ENCODE assay signal across 17 cellular contexts in genomic region chr16:71924710-71925109, GRCh38. TPM values are rescaled to one million over a fixed set of nuclear protein-coding genes. Genes with fewer than 3 reads are reported as not detected.
DNase-seq lines count a peak whose midpoint lies in the region; ATAC-seq and TF ChIP-seq lines count a peak whose summit lies in the region.
"Had no signal": no experiment of that assay in that cellular context is flagged by ENCODE, and none has a peak within 500 bp of the region (broad histone marks: within the 10 kb centered on the region; RNA-seq: fewer than 3 reads in every experiment).

No MANE protein-coding gene starts in this region.

- ATAC-seq in activated naive CD8-positive, alpha-beta T cell treated with anti-CD3 and anti-CD28 coated beads, Interleukin-2, amount 50 U/mL, for 24 hours = no peak
- ATAC-seq in left ventricle myocardium superior = peak; percentile 9
- ATAC-seq in Right ventricle myocardium inferior = no peak
- no peak for ATAC-seq in HG02623 (IDR thresholded peaks at IDR 0.05; ENCODE audit: unreplicated experiment)
- ATAC-seq: A549, GM23338 had no signal

- DNase-seq in activated naive CD8-positive, alpha-beta T cell treated with anti-CD3 and anti-CD28 coated beads, Interleukin-2, amount 50 U/mL, for 24 hours = no peak
- DNase-seq in left ventricle myocardium superior = no peak
- DNase-seq in Right ventricle myocardium inferior (ENCODE audit: missing footprints) = no peak
- DNase-seq in endothelial cell (ENCODE audit: low spot score) = no peak
- no peak for DNase-seq in EL
- DNase-seq: AML-193; Caco-2; CD4-positive, alpha-beta T cell; DMS153; DMS79; GF-D8; H7; HFFc6 had no signal

- peak overlapping the region; percentile 41 for H3K27ac Mint-ChIP-seq in activated naive CD8-positive, alpha-beta T cell
- no peak overlapping the region for H3K27ac Mint-ChIP-seq in activated naive CD8-positive, alpha-beta T cell treated with anti-CD3 and anti-CD28 coated beads, Interleukin-2, amount 50 U/mL, for 24 hours
- H3K27ac Mint-ChIP-seq in endothelial cell (ENCODE audit: unreplicated experiment) = peak overlapping the region; percentile 57
- H3K27ac Mint-ChIP-seq: GM23338 had no signal

- H3K4me1 Mint-ChIP-seq in activated naive CD8-positive, alpha-beta T cell (ENCODE audit: low read depth) = peaks cover 12% of the 10 kb centered on the region
- peaks cover 5% of the 10 kb centered on the region for H3K4me1 Mint-ChIP-seq in activated naive CD8-positive, alpha-beta T cell treated with anti-CD3 and anti-CD28 coated beads, Interleukin-2, amount 50 U/mL, for 24 hours
- H3K4me1 Mint-ChIP-seq in endothelial cell (ENCODE audit: unreplicated experiment) = peaks cover 38% of the 10 kb centered on the region
- H3K4me1 Mint-ChIP-seq: GM23338 had no signal

- TF ChIP-seq CTCF in endothelial cell (IDR thresholded peaks at IDR 0.05; ENCODE audit: unreplicated experiment) = no peak

- H3K36me3 Mint-ChIP-seq in activated naive CD8-positive, alpha-beta T cell = peaks cover 8% of the 10 kb centered on the region
- peaks cover 69% of the 10 kb centered on the region for H3K36me3 Mint-ChIP-seq in activated naive CD8-positive, alpha-beta T cell treated with anti-CD3 and anti-CD28 coated beads, Interleukin-2, amount 50 U/mL, for 24 hours (ENCODE audit: low read depth)
- H3K36me3 Mint-ChIP-seq in endothelial cell (ENCODE audit: low read depth, unreplicated experiment) = peaks cover 65% of the 10 kb centered on the region

- no peak overlapping the region for H3K4me3 Mint-ChIP-seq in activated naive CD8-positive, alpha-beta T cell
- H3K4me3 Mint-ChIP-seq in activated naive CD8-positive, alpha-beta T cell treated with anti-CD3 and anti-CD28 coated beads, Interleukin-2, amount 50 U/mL, for 24 hours = no peak overlapping the region
- H3K4me3 Mint-ChIP-seq in endothelial cell (ENCODE audit: unreplicated experiment) = peak overlapping the region; percentile 42
- H3K4me3 Mint-ChIP-seq: CD4-positive, alpha-beta T cell; GM23338 had no signal

- no peaks in the 10 kb centered on the region for H3K9me3 Mint-ChIP-seq in activated naive CD8-positive, alpha-beta T cell (ENCODE audit: low read depth)
- H3K9me3 Mint-ChIP-seq in activated naive CD8-positive, alpha-beta T cell treated with anti-CD3 and anti-CD28 coated beads, Interleukin-2, amount 50 U/mL, for 24 hours = no peaks in the 10 kb centered on the region
- no peaks in the 10 kb centered on the region for H3K9me3 Mint-ChIP-seq in endothelial cell (ENCODE audit: unreplicated experiment)
- H3K9me3 Mint-ChIP-seq: CD4-positive, alpha-beta T cell; GM23338; HFFc6 had no signal

- no peaks in the 10 kb centered on the region for H3K27me3 Mint-ChIP-seq in activated naive CD8-positive, alpha-beta T cell
- no peaks in the 10 kb centered on the region for H3K27me3 Mint-ChIP-seq in activated naive CD8-positive, alpha-beta T cell treated with anti-CD3 and anti-CD28 coated beads, Interleukin-2, amount 50 U/mL, for 24 hours
- H3K27me3 Mint-ChIP-seq in endothelial cell (ENCODE audit: unreplicated experiment) = no peaks in the 10 kb centered on the region
- H3K27me3 Mint-ChIP-seq: CD4-positive, alpha-beta T cell had no signal

- intact Hi-C loops in left ventricle myocardium superior (cut with micrococcal nuclease) (no loop called here), Right ventricle myocardium inferior (cut with DNase I) (no loop called here)

RNA-seq across cellular contexts. Expression of gene IST1, which starts 29.4 kb away (rescaled TPM):
- total RNA-seq in left ventricle myocardium superior (110 TPM), Right ventricle myocardium inferior (114 TPM), endothelial cell (ENCODE audit: unreplicated experiment) (247 TPM)

RNA-seq across cellular contexts. Expression of gene ZNF821, which starts 40.7 kb away (rescaled TPM):
- total RNA-seq in left ventricle myocardium superior (3.2 TPM), Right ventricle myocardium inferior (2.5 TPM), endothelial cell (ENCODE audit: unreplicated experiment) (17.7 TPM)
